Comparison of ENCODE assay signal across 14 cellular contexts in the genomic region with DNA sequence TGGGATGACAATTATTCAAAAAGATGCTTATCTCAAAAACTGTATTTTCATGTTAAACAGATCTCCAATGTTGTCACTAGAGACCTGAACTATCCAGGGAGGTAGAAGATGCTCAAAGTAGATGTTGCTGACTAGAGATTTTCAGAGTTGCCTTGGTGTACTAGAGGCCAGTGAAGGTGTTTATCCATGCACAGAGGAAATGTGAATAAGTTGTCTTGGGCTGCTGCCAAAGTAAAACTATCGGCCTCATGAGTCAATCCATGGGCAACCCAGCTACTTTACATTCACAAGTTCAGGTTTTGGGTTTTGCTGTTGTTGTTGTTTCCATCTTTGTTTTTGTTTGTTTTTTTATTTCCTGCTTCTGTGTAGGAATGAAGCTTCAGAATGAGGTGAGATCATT.
DNase-seq lines count a peak whose midpoint lies in the region; ATAC-seq, FAIRE-seq and TF ChIP-seq lines count a peak whose summit lies in the region.
"Had no signal": no experiment of that assay in that cellular context is flagged by ENCODE, and none has a peak within 500 bp of the region (broad histone marks: within the 10 kb centered on the region; RNA-seq: fewer than 3 reads in every experiment).

No MANE protein-coding gene starts in this region.

- H3K4me1 Mint-ChIP-seq in activated T-cell treated with anti-CD3 and anti-CD28 coated beads, Interleukin-2, amount 50 U/mL, for 72 hours (ENCODE audit: low read depth), result peaks cover 15% of the 10 kb centered on the region
- no peaks in the 10 kb centered on the region for H3K4me1 Mint-ChIP-seq in activated T-cell treated with anti-CD3 and anti-CD28 coated beads, Interleukin-2, amount 50 U/mL, for 24 hours (ENCODE audit: low read depth)
- H3K4me1 Mint-ChIP-seq: B cell had no signal

- no peaks in the 10 kb centered on the region for H3K9me1 ChIP-seq in endothelial cell of umbilical vein (replicated peaks; ENCODE audit: control insufficient read depth, extremely low read depth, insufficient read depth, low read length)

- H4K20me1 ChIP-seq in endothelial cell of umbilical vein (replicated peaks; ENCODE audit: control insufficient read depth, extremely low read depth, insufficient read depth, low read length), result no peaks in the 10 kb centered on the region

- no peak overlapping the region for H2AFZ ChIP-seq in endothelial cell of umbilical vein (ENCODE audit: low read depth, low read length)

- H3K4me3 ChIP-seq in endothelial cell of umbilical vein (replicated peaks in 1 of 3; ENCODE audit: insufficient read depth in 1 of 3, low read depth in 1 of 3, low read length in 3 of 3), result no peak overlapping the region
- no peak overlapping the region for H3K4me3 ChIP-seq in small intestine (ENCODE audit: low read depth in 1 of 2, low read length in 2 of 2)
- no peak overlapping the region for H3K4me3 ChIP-seq in BE2C (ENCODE audit: low read depth, low read length)
- H3K4me3 ChIP-seq: body of pancreas had no signal

- H3K27ac Mint-ChIP-seq in activated T-cell treated with anti-CD3 and anti-CD28 coated beads, Interleukin-2, amount 50 U/mL, for 72 hours, result peak overlapping the region; percentile 21
- no peak overlapping the region for H3K27ac Mint-ChIP-seq in activated T-cell treated with anti-CD3 and anti-CD28 coated beads, Interleukin-2, amount 50 U/mL, for 24 hours
- H3K27ac Mint-ChIP-seq: B cell had no signal

- no peak overlapping the region for H3K27ac ChIP-seq in endothelial cell of umbilical vein (ENCODE audit: insufficient read depth, low read depth, low read length)
- no peak overlapping the region for H3K27ac ChIP-seq in small intestine (ENCODE audit: low read depth in 1 of 2, low read length in 1 of 2)
- H3K27ac ChIP-seq: body of pancreas had no signal

- dilution Hi-C loops in endothelial cell of umbilical vein (cut with MboI; ENCODE audit: extremely low pct_ligation_motif_present, low sequenced_read_pairs), result no loop called here

- no peak overlapping the region for H3K9ac ChIP-seq in endothelial cell of umbilical vein (replicated peaks; ENCODE audit: extremely low read depth, insufficient read depth, low read length)

- H3K4me3 Mint-ChIP-seq in activated T-cell treated with anti-CD3 and anti-CD28 coated beads, Interleukin-2, amount 50 U/mL, for 72 hours, result peak overlapping the region; percentile 1 to 17
- H3K4me3 Mint-ChIP-seq in activated T-cell treated with anti-CD3 and anti-CD28 coated beads, Interleukin-2, amount 50 U/mL, for 24 hours, result no peak overlapping the region
- H3K4me3 Mint-ChIP-seq: B cell; stimulated activated naive CD8-positive, alpha-beta T cell treated with anti-CD3 and anti-CD28 coated beads, Interleukin-15, Interleukin-2, amounts not matched to agents 100 ng/mL and 50 ng/mL, for 24 hours had no signal

- ATAC-seq in activated T-cell treated with anti-CD3 and anti-CD28 coated beads, Interleukin-2, amount 50 U/mL, for 72 hours (replicated peaks in 1 of 2), result peak; percentile 62 to 67
- ATAC-seq in HG03025 (IDR thresholded peaks at IDR 0.05; ENCODE audit: low FRiP score, unreplicated experiment), result no peak

- peak in 1 of 2 donors; percentile 14 for DNase-seq in activated T-cell treated with anti-CD3 and anti-CD28 coated beads, Interleukin-2, amount 50 U/mL, for 72 hours
- DNase-seq in activated T-cell treated with anti-CD3 and anti-CD28 coated beads, Interleukin-2, amount 50 U/mL, for 24 hours, result no peak
- DNase-seq in RKO (ENCODE audit: low spot score), result peak; percentile 1
- DNase-seq in endothelial cell of umbilical vein (ENCODE audit: low read depth, low spot score), result peak; percentile 28
- peak; percentile 6 for DNase-seq in small intestine
- DNase-seq in BE2C, result no peak
- DNase-seq in SKM-1 treated with dmso at 0.1 percent for 144 hours (lab: John Stamatoyannopoulos, UW; ENCODE audit: unreplicated experiment), result no peak
- DNase-seq: activated CD4-positive, alpha-beta T cell treated with anti-CD3 and anti-CD28 coated beads, Interleukin-2, amount 50 U/mL, for 1 hour; glutamatergic neuron; stimulated activated CD4-positive, alpha-beta T cell treated with anti-CD3 and anti-CD28 coated beads, Interleukin-12 subunit alpha, Interleukin-12 subunit beta, amount 100 ng/mL, for 4 hours had no signal

- H3K9me3 ChIP-seq in endothelial cell of umbilical vein (replicated peaks; ENCODE audit: control insufficient read depth, insufficient read depth, low read length), result no peaks in the 10 kb centered on the region
- H3K9me3 ChIP-seq in small intestine (ENCODE audit: control insufficient read depth, low read depth), result no peaks in the 10 kb centered on the region
- no peaks in the 10 kb centered on the region for H3K9me3 ChIP-seq in BE2C
- H3K9me3 ChIP-seq: body of pancreas had no signal

- no peaks in the 10 kb centered on the region for H3K9me3 Mint-ChIP-seq in activated T-cell treated with anti-CD3 and anti-CD28 coated beads, Interleukin-2, amount 50 U/mL, for 72 hours
- no peaks in the 10 kb centered on the region for H3K9me3 Mint-ChIP-seq in activated T-cell treated with anti-CD3 and anti-CD28 coated beads, Interleukin-2, amount 50 U/mL, for 24 hours
- H3K9me3 Mint-ChIP-seq: stimulated activated naive CD8-positive, alpha-beta T cell treated with anti-CD3 and anti-CD28 coated beads, Interleukin-15, Interleukin-2, amounts not matched to agents 100 ng/mL and 50 ng/mL, for 24 hours had no signal

- no peak overlapping the region for H3K4me2 ChIP-seq in endothelial cell of umbilical vein (ENCODE audit: insufficient read depth, low read length)

- H3K27me3 Mint-ChIP-seq in activated T-cell treated with anti-CD3 and anti-CD28 coated beads, Interleukin-2, amount 50 U/mL, for 72 hours (ENCODE audit: low read depth), result peaks cover 5% of the 10 kb centered on the region
- H3K27me3 Mint-ChIP-seq in activated T-cell treated with anti-CD3 and anti-CD28 coated beads, Interleukin-2, amount 50 U/mL, for 24 hours, result peaks cover 11% of the 10 kb centered on the region

- POLR2A ChIA-PET in endothelial cell of umbilical vein (lab: Charles Lee), result no interaction called here

- H3K4me1 ChIP-seq in endothelial cell of umbilical vein (ENCODE audit: control insufficient read depth, extremely low read depth, insufficient read depth, low read length), result no peaks in the 10 kb centered on the region
- no peaks in the 10 kb centered on the region for H3K4me1 ChIP-seq in small intestine (ENCODE audit: control insufficient read depth in 2 of 2, insufficient read depth in 1 of 2, low read depth in 1 of 2, low read length in 1 of 2)
- H3K4me1 ChIP-seq in BE2C, result no peaks in the 10 kb centered on the region

- H3K27me3 ChIP-seq in endothelial cell of umbilical vein (ENCODE audit: control insufficient read depth in 2 of 2, insufficient read depth in 2 of 2, low read length in 2 of 2), result no peaks in the 10 kb centered on the region
- H3K27me3 ChIP-seq in small intestine (ENCODE audit: control insufficient read depth in 2 of 2, insufficient read depth in 2 of 2, low read length in 2 of 2), result no peaks in the 10 kb centered on the region
- no peaks in the 10 kb centered on the region; the same call in 1 of the 2 replicates for H3K27me3 ChIP-seq in BE2C
- H3K27me3 ChIP-seq: body of pancreas had no signal

- H3K36me3 ChIP-seq in endothelial cell of umbilical vein (ENCODE audit: control insufficient read depth in 2 of 2, extremely low read depth in 1 of 2, insufficient read depth in 2 of 2, low read length in 2 of 2) (no peaks in the 10 kb centered on the region), small intestine (ENCODE audit: control insufficient read depth in 2 of 2, insufficient read depth in 2 of 2, low read length in 2 of 2) (no peaks in the 10 kb centered on the region), BE2C (no peaks in the 10 kb centered on the region)

- intact Hi-C loops in endothelial cell of umbilical vein (cut with micrococcal nuclease), result no loop called here

- no peak for TF ChIP-seq CTCF in endothelial cell of umbilical vein (IDR thresholded peaks at IDR 0.05; ENCODE audit: extremely low read depth in 1 of 2, insufficient read depth in 1 of 2, low read depth in 1 of 2, low read length in 2 of 2)
- no peak for TF ChIP-seq CTCF in BE2C (IDR thresholded peaks at IDR 0.05; ENCODE audit: low read depth, low read length)

- no peak for FAIRE-seq in endothelial cell of umbilical vein (lab: Jason Lieb, UNC)
- FAIRE-seq in small intestine (lab: Jason Lieb, UNC), result no peak

- BruUV-seq in endothelial cell of umbilical vein (replicated peaks; lab: Mats Ljungman, UMichigan), result no TSS peak

- CTCF ChIA-PET in endothelial cell of umbilical vein (lab: Charles Lee), result interaction anchor here (1.1 to 1.8 kb wide), 2 partner anchors 253 to 364 kb away, joined by 3 to 4 read pairs; no protein-coding TSS in a partner anchor

- H3K79me2 ChIP-seq in endothelial cell of umbilical vein (ENCODE audit: control insufficient read depth, insufficient read depth, low read length), result no peaks in the 10 kb centered on the region

- H3K36me3 Mint-ChIP-seq in activated T-cell treated with anti-CD3 and anti-CD28 coated beads, Interleukin-2, amount 50 U/mL, for 72 hours (ENCODE audit: insufficient read depth in 2 of 2), result no peaks in the 10 kb centered on the region
- no peaks in the 10 kb centered on the region for H3K36me3 Mint-ChIP-seq in activated T-cell treated with anti-CD3 and anti-CD28 coated beads, Interleukin-2, amount 50 U/mL, for 24 hours (ENCODE audit: low read depth)

- TF ChIP-seq POLR2A in endothelial cell of umbilical vein (IDR thresholded peaks at IDR 0.05; ENCODE audit: low read depth, low read length), result no peak

- WGBS in small intestine, 3 donors, result 8 to 25% (median 23%) methylated on average over 1 of the region's 1 CpG

TF ChIP-seq in endothelial cell of umbilical vein, 7 proteins besides CTCF, POLR2A, EP300 and RAD21:
- TF ChIP-seq FOS (IDR thresholded peaks at IDR 0.05; ENCODE audit: borderline replicate concordance, insufficient read depth, low read length) (no peak), GATA2 (IDR thresholded peaks at IDR 0.05; ENCODE audit: insufficient read depth, insufficient read length, low read depth, low read length) (no peak), POLR2AphosphoS5 (IDR thresholded peaks at IDR 0.05; ENCODE audit: insufficient read depth, low read depth, low read length) (no peak), MYC (IDR thresholded peaks at IDR 0.05; ENCODE audit: low read depth, low read length) (no peak), EZH2 (IDR thresholded peaks at IDR 0.05; ENCODE audit: borderline replicate concordance, low read depth, low read length, severe bottlenecking) (no peak), JUN (IDR thresholded peaks at IDR 0.05; ENCODE audit: borderline replicate concordance, insufficient read depth, insufficient read length, low read depth) (no peak)
- TF ChIP-seq, protein P1, sequence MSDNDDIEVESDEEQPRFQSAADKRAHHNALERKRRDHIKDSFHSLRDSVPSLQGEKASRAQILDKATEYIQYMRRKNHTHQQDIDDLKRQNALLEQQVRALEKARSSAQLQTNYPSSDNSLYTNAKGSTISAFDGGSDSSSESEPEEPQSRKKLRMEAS (IDR thresholded peaks at IDR 0.05; ENCODE audit: insufficient read depth, insufficient read length), result no peak

Comparison
In these comparisons a context has a peak if more than half of its experiments do, and no peak if none do; other contexts are left out.
1. DNase-seq: peak in RKO (single experiment), endothelial cell of umbilical vein (single experiment) and small intestine (single experiment); none in activated T-cell treated with anti-CD3 and anti-CD28 coated beads, Interleukin-2, amount 50 U/mL, for 24 hours (single experiment), BE2C (single experiment) and SKM-1 treated with dmso at 0.1 percent for 144 hours (single experiment).